8 cellular contexts compared by ENCODE assay signal in genomic region chr1:12229835-12230548, GRCh38. TPM values are rescaled to one million over a fixed set of nuclear protein-coding genes. Genes with fewer than 3 reads are reported as not detected.
DNase-seq lines count a peak whose midpoint lies in the region; ATAC-seq lines count a peak whose summit lies in the region.

Gene VPS13D, plus strand, starts transcription at chr1:12230030. Its CDS starts 4,237 bp downstream, at chr1:12234267.

- peak; percentile 47 for DNase-seq in DMS153 (lab: John Stamatoyannopoulos, UW)
- peak; percentile 64 for DNase-seq in Jurkat, Clone E6-1 (ENCODE audit: low read depth, low spot score)
- DNase-seq in SK-N-DZ (ENCODE audit: low spot score), result peak; percentile 59
- DNase-seq in activated naive CD4-positive, alpha-beta T cell treated with Interleukin-2 at 50 U/mL for 16 hours, result peak; percentile 84
- peak; percentile 92 for DNase-seq in germinal center (ENCODE audit: low spot score)
- DNase-seq in nucleus accumbens (lab: John Stamatoyannopoulos, UW), result peak in 53 of 56 donors; percentile 6 to 85 (median 49)
- DNase-seq in superior temporal gyrus (ENCODE audit: extremely low spot score), result peak; percentile 74

- H3K4me3 ChIP-seq in Jurkat, Clone E6-1 (ENCODE audit: low read length), result peak within 1 kb of the TSS; percentile 87

- peak; percentile 75 for ATAC-seq in GM21390 (IDR thresholded peaks at IDR 0.05; ENCODE audit: unreplicated experiment)

RNA-seq across cellular contexts. Expression of gene VPS13D, which starts in this region (rescaled TPM):
- polyA plus RNA-seq in Jurkat, Clone E6-1 (2012; ENCODE audit: insufficient read depth, insufficient read length), result 13.3 TPM
- 4.5 and 9.9 TPM in 2 replicates for polyA plus RNA-seq in SK-N-DZ (2014; cell fraction: cytosol; rRNA removed)
- polyA plus RNA-seq in SK-N-DZ (2014; cell fraction: nucleus; rRNA removed), result 4.1 and 5.7 TPM in 2 replicates

Comparison
In these comparisons a context has a peak if more than half of its experiments do, and no peak if none do; other contexts are left out.
1. Peak in every context shown above with its lines: DNase-seq, ATAC-seq and H3K4me3 ChIP-seq.